1 cellular context compared by ENCODE assay signal in the genomic region with DNA sequence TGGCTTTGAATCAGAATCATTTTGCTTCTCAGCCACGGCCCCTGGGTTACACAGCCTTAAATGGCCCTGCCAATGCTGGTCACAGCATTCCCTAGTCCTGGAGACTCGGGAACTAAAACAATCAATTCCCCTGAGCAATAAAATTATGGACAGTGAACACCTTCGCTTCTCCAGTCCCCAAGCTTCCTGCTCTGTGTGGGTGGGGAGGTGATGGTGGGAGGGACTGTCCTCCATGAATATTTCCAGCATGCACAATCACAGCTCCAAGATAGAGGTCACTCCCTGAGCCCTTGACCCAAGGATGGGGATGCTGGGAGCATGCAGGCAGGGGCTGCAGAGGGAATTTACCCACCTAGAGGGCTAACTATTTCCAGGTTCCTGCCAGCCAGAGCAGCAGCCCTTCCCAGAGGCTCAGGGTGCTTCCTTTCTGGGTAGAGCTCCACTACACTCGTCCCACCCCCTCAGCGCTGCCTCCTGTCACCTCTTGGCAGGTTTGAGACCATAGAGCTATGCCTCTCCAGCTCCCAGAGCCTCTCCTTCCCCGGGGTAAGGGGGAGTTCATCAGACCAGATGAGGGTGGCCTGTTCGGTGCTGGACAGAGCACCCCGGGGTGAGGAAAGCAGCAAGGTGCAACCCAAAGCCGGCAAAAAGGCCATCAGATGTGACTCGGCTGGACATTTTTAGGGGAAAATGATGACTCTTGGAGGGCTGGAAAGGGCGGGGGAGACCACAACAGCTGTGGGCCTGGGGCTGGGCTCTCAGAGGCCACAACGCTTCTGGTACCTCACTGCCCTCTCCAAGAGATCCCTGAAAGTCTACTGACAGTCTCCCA.
TF ChIP-seq lines count a peak whose summit lies in the region.

No MANE protein-coding gene starts in this region.

TF ChIP-seq in SK-N-SH, 30 proteins besides CTCF, POLR2A, EP300 and RAD21:
- TF ChIP-seq NFIC (IDR thresholded peaks at IDR 0.05; ENCODE audit: borderline replicate concordance) (no peak), MXI1 (IDR thresholded peaks at IDR 0.05; ENCODE audit: low read depth, low read length) (no peak), GABPA (IDR thresholded peaks at IDR 0.05; ENCODE audit: low read depth) (no peak), RFX5 (IDR thresholded peaks at IDR 0.05; ENCODE audit: low read length) (no peak)
- TF ChIP-seq, protein P1, sequence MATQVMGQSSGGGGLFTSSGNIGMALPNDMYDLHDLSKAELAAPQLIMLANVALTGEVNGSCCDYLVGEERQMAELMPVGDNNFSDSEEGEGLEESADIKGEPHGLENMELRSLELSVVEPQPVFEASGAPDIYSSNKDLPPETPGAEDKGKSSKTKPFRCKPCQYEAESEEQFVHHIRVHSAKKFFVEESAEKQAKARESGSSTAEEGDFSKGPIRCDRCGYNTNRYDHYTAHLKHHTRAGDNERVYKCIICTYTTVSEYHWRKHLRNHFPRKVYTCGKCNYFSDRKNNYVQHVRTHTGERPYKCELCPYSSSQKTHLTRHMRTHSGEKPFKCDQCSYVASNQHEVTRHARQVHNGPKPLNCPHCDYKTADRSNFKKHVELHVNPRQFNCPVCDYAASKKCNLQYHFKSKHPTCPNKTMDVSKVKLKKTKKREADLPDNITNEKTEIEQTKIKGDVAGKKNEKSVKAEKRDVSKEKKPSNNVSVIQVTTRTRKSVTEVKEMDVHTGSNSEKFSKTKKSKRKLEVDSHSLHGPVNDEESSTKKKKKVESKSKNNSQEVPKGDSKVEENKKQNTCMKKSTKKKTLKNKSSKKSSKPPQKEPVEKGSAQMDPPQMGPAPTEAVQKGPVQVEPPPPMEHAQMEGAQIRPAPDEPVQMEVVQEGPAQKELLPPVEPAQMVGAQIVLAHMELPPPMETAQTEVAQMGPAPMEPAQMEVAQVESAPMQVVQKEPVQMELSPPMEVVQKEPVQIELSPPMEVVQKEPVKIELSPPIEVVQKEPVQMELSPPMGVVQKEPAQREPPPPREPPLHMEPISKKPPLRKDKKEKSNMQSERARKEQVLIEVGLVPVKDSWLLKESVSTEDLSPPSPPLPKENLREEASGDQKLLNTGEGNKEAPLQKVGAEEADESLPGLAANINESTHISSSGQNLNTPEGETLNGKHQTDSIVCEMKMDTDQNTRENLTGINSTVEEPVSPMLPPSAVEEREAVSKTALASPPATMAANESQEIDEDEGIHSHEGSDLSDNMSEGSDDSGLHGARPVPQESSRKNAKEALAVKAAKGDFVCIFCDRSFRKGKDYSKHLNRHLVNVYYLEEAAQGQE (IDR thresholded peaks at IDR 0.05; ENCODE audit: low read depth, low read length): peak; percentile 85; the same call in 1 of the 2 replicates
